In the genomic region with DNA sequence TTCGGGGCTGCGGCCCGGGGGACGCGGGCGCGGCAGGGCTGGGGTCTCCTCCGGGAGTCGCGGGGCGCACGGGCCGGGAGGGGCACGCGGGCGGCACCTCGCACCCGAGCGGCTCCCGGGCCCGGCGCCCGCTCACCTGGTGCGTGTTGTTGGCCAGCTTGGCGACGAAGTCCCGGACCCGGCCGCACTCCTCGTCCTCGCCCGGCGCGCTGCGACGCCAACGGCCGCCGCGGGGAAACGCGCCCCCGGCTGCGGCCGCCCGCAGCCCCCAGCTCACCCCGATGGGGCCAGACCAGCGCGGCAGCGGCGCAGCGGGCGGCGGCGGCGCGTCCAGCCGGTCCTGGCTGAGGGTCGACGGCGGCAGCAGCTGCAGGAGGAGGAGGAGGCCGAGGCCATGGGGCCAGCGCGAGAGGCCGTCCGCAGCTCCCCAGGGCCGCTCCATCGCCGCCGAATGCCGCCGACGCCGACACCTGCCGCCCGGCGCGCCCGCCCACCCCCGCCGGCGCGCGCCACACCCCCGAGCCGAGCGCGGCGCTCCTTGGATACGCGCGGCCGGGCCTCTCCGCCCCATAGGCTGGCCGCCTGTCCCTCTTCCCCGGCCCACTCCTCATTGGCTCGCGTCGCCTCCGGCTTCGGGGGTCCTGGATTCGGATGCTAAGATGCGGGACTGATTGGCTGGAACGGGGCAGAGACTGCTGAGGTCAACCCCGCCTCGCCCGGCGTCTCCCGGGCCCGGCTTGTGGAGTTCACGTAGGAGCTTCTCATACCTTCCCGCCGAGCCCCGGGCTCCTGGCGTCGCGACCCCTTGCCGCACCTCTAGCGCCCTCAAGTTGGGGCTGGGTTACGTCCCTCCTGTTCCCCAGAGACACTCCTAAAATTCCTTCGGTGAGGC, we compare ENCODE assay signal across 1 cellular context.
TF ChIP-seq lines count a peak whose summit lies in the region.

Gene SORT1, minus strand, starts transcription at position 468 of the 892 bp plus-strand sequence. Its CDS starts 26 bp downstream, at position 442.

TF ChIP-seq in HepG2, 621 proteins besides CTCF, POLR2A, EP300 and RAD21 (continued from another document and continues in another):
- TF ChIP-seq, protein P1, sequence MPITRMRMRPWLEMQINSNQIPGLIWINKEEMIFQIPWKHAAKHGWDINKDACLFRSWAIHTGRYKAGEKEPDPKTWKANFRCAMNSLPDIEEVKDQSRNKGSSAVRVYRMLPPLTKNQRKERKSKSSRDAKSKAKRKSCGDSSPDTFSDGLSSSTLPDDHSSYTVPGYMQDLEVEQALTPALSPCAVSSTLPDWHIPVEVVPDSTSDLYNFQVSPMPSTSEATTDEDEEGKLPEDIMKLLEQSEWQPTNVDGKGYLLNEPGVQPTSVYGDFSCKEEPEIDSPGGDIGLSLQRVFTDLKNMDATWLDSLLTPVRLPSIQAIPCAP (CRISPR knock-in tag; IDR thresholded peaks at IDR 0.05; ENCODE audit: low read depth) = no peak
- TF ChIP-seq, protein P2, sequence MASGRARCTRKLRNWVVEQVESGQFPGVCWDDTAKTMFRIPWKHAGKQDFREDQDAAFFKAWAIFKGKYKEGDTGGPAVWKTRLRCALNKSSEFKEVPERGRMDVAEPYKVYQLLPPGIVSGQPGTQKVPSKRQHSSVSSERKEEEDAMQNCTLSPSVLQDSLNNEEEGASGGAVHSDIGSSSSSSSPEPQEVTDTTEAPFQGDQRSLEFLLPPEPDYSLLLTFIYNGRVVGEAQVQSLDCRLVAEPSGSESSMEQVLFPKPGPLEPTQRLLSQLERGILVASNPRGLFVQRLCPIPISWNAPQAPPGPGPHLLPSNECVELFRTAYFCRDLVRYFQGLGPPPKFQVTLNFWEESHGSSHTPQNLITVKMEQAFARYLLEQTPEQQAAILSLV (CRISPR knock-in tag; IDR thresholded peaks at IDR 0.05; ENCODE audit: borderline replicate concordance) = no peak
- TF ChIP-seq SNAPC5 (CRISPR knock-in tag; IDR thresholded peaks at IDR 0.05; ENCODE audit: borderline replicate concordance) (no peak), ZNF615 (CRISPR knock-in tag; IDR thresholded peaks at IDR 0.05; ENCODE audit: borderline replicate concordance) (no peak), RFX3 (CRISPR knock-in tag; IDR thresholded peaks at IDR 0.05) (no peak; the same call in 1 of the 2 replicates), HNF1A (IDR thresholded peaks at IDR 0.05; ENCODE audit: low read depth) (no peak), HNF1A (CRISPR knock-in tag; IDR thresholded peaks at IDR 0.05; ENCODE audit: borderline replicate concordance) (no peak), FUBP1 (CRISPR knock-in tag; IDR thresholded peaks at IDR 0.05; ENCODE audit: borderline replicate concordance) (no peak), ARNTL (CRISPR knock-in tag; IDR thresholded peaks at IDR 0.05) (no peak), ZNF572 (CRISPR knock-in tag; IDR thresholded peaks at IDR 0.05) (no peak), TMF1 (CRISPR knock-in tag; IDR thresholded peaks at IDR 0.05; ENCODE audit: low read depth) (no peak), GATAD1 (CRISPR knock-in tag; IDR thresholded peaks at IDR 0.05) (peak; percentile 42; the same call in 1 of the 2 replicates), ZNF703 (CRISPR knock-in tag; IDR thresholded peaks at IDR 0.05; ENCODE audit: borderline replicate concordance) (no peak), ZBTB46 (CRISPR knock-in tag; IDR thresholded peaks at IDR 0.05; ENCODE audit: borderline replicate concordance) (no peak), NCOR1 (IDR thresholded peaks at IDR 0.05; ENCODE audit: borderline replicate concordance, low read length) (no peak), TERF1 (CRISPR knock-in tag; IDR thresholded peaks at IDR 0.05) (no peak), ZNF235 (CRISPR knock-in tag; IDR thresholded peaks at IDR 0.05; ENCODE audit: borderline replicate concordance) (no peak), ZNF136 (CRISPR knock-in tag; IDR thresholded peaks at IDR 0.05; ENCODE audit: low read depth) (no peak), SRF (IDR thresholded peaks at IDR 0.05; ENCODE audit: low read depth, low read length) (no peak), ZNF773 (CRISPR knock-in tag; IDR thresholded peaks at IDR 0.05; ENCODE audit: borderline replicate concordance) (peak; percentile 56; the same call in 1 of the 2 replicates), SCMH1 (CRISPR knock-in tag; IDR thresholded peaks at IDR 0.05; ENCODE audit: borderline replicate concordance) (no peak), BHLHE40 (IDR thresholded peaks at IDR 0.05; ENCODE audit: low read length) (no peak), KDM4B (CRISPR knock-in tag; IDR thresholded peaks at IDR 0.05) (no peak), ZNF432 (CRISPR knock-in tag; IDR thresholded peaks at IDR 0.05; ENCODE audit: borderline replicate concordance) (no peak), HMG20B (CRISPR knock-in tag; conservative IDR thresholded peaks at IDR 0.05) (peak; percentile 38; the same call in 1 of the 2 replicates), PAX8 (CRISPR knock-in tag; IDR thresholded peaks at IDR 0.05; ENCODE audit: borderline replicate concordance) (no peak), ZNF83 (CRISPR knock-in tag; IDR thresholded peaks at IDR 0.05; ENCODE audit: borderline replicate concordance) (no peak), ZNF713 (CRISPR knock-in tag; IDR thresholded peaks at IDR 0.05) (no peak), ADNP (CRISPR knock-in tag; IDR thresholded peaks at IDR 0.05) (no peak), HDAC6 (IDR thresholded peaks at IDR 0.05; ENCODE audit: low read depth, low read length) (no peak), ZNF18 (CRISPR knock-in tag; IDR thresholded peaks at IDR 0.05; ENCODE audit: insufficient replicate concordance) (no peak), ZNF879 (CRISPR knock-in tag; IDR thresholded peaks at IDR 0.05) (no peak), ZNF616 (CRISPR knock-in tag; IDR thresholded peaks at IDR 0.05; ENCODE audit: low read depth) (no peak), SUZ12 (IDR thresholded peaks at IDR 0.05; ENCODE audit: low read depth, low read length) (no peak), CEBPG (CRISPR knock-in tag; IDR thresholded peaks at IDR 0.05) (no peak), ZNF431 (CRISPR knock-in tag; IDR thresholded peaks at IDR 0.05; ENCODE audit: borderline replicate concordance, low read depth) (no peak), ZNF674 (CRISPR knock-in tag; IDR thresholded peaks at IDR 0.05; ENCODE audit: low read depth) (no peak), JUNB (CRISPR knock-in tag; IDR thresholded peaks at IDR 0.05; ENCODE audit: borderline replicate concordance) (no peak)
- TF ChIP-seq, protein P3, sequence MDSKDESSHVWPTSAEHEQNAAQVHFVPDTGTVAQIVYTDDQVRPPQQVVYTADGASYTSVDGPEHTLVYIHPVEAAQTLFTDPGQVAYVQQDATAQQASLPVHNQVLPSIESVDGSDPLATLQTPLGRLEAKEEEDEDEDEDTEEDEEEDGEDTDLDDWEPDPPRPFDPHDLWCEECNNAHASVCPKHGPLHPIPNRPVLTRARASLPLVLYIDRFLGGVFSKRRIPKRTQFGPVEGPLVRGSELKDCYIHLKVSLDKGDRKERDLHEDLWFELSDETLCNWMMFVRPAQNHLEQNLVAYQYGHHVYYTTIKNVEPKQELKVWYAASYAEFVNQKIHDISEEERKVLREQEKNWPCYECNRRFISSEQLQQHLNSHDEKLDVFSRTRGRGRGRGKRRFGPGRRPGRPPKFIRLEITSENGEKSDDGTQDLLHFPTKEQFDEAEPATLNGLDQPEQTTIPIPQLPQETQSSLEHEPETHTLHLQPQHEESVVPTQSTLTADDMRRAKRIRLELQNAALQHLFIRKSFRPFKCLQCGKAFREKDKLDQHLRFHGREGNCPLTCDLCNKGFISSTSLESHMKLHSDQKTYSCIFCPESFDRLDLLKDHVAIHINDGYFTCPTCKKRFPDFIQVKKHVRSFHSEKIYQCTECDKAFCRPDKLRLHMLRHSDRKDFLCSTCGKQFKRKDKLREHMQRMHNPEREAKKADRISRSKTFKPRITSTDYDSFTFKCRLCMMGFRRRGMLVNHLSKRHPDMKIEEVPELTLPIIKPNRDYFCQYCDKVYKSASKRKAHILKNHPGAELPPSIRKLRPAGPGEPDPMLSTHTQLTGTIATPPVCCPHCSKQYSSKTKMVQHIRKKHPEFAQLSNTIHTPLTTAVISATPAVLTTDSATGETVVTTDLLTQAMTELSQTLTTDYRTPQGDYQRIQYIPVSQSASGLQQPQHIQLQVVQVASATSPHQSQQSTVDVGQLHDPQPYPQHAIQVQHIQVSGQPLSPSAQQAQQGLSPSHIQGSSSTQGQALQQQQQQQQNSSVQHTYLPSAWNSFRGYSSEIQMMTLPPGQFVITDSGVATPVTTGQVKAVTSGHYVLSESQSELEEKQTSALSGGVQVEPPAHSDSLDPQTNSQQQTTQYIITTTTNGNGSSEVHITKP (CRISPR knock-in tag; IDR thresholded peaks at IDR 0.05; ENCODE audit: low read depth) = no peak
- TF ChIP-seq, protein P4, sequence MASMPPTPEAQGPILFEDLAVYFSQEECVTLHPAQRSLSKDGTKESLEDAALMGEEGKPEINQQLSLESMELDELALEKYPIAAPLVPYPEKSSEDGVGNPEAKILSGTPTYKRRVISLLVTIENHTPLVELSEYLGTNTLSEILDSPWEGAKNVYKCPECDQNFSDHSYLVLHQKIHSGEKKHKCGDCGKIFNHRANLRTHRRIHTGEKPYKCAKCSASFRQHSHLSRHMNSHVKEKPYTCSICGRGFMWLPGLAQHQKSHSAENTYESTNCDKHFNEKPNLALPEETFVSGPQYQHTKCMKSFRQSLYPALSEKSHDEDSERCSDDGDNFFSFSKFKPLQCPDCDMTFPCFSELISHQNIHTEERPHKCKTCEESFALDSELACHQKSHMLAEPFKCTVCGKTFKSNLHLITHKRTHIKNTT (CRISPR knock-in tag; IDR thresholded peaks at IDR 0.05) = no peak
